32 cellular contexts compared by ENCODE assay signal in the genomic region with DNA sequence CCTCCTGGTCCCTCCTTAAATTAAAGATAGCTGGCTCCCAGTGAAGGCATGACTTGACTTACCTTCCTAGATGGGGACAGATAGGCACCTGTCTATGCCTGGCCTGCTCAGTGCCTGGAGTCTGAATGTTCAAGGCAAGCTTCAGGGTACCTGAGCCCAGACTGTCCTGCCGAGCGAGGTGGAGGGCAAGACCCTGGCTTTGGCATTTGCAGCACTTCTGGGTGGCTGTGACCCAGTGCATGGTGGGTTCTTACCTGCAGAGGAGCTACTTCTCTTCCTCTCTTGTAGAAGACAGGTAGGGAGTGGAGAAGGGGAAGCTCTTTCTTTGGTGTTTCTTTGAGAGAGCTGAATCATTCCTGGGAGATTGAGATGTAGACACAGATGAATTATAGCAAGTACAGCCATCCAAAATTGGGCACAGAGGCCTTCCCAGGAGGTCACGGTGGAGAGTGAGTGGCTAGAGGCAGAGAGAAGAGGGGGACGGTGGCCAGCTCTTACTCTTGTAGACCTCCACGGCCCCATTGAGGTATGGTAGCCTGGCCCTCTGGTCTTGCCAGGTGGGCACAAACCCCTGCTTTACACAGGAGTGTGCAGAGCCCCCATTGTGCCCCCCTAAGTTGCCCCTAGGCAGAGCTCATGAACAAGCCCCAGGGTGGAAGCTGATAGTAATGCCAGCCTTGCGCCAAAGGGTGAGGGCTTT.
"Had no signal": no experiment of that assay in that cellular context is flagged by ENCODE, and none has a peak within 500 bp of the region (broad histone marks: within the 10 kb centered on the region; RNA-seq: fewer than 3 reads in every experiment).

No MANE protein-coding gene starts in this region.

- H3K36me3 ChIP-seq: brain microvascular endothelial cell, Peyer's patch had no signal

- ATAC-seq: activated CD8-positive, alpha-beta T cell treated with anti-CD3 and anti-CD28 coated beads for 36 hours; activated T-cell treated with anti-CD3 and anti-CD28 coated beads, Interleukin-2, amount 50 U/mL, for 72 hours; activated T-helper 17 cell treated with anti-CD3 and anti-CD28 coated beads, Interleukin-2, amount 50 U/mL, for 72 hours; K562; PC-3 had no signal

- DNase-seq: activated CD4-positive, alpha-beta T cell treated with anti-CD3 and anti-CD28 coated beads, Interleukin-2, amount 10 ng/mL, durations not matched to agents 24 days and 14 days; activated CD4-positive, alpha-beta T cell treated with anti-CD3 and anti-CD28 coated beads, Interleukin-2, amount 50 U/mL, for 4 hours; activated CD8-positive, alpha-beta T cell treated with anti-CD3 and anti-CD28 coated beads for 36 hours; activated effector memory CD4-positive, alpha-beta T cell treated with anti-CD3 and anti-CD28 coated beads, Interleukin-2, amount 50 U/mL, for 16 hours; activated naive CD4-positive, alpha-beta T cell; activated naive CD4-positive, alpha-beta T cell treated with anti-CD3 and anti-CD28 coated beads, Interleukin-2, amount 50 U/mL, for 16 hours; activated naive CD8-positive, alpha-beta T cell treated with anti-CD3 and anti-CD28 coated beads for 36 hours; activated T-cell treated with anti-CD3 and anti-CD28 coated beads, Interleukin-2, amount 50 U/mL, for 1 hour; activated T-cell treated with anti-CD3 and anti-CD28 coated beads, Interleukin-2, amount 50 U/mL, for 72 hours; amniotic stem cell; aorta; brain microvascular endothelial cell; NCI-H1105 treated with DMSO at 0.1 percent for 48 hours; NCI-H146; NCI-H187; NCI-H2029 treated with DMSO at 0.1 percent for 48 hours; NCI-H2107; NCI-H2171; NCI-H510A; NCI-H526; NCI-H748 treated with DMSO at 0.1 percent for 48 hours; NK-92 treated with Interleukin-12 subunit alpha and Interleukin-12 subunit beta, amount 100 ng/mL, for 24 hours; PC-3; Peyer's patch; RPMI8226; SIG-M5; SW 1271; T-helper 1 cell; T-helper 2 cell; T-helper 9 cell had no signal

- H3K4me3 ChIP-seq: K562, Peyer's patch had no signal

- H3K9me3 ChIP-seq: Peyer's patch had no signal

- H3K27me3 ChIP-seq: brain microvascular endothelial cell, Peyer's patch had no signal

- H3K27ac ChIP-seq: brain microvascular endothelial cell, Peyer's patch had no signal
